In genomic region chr6:35031611-35032529, GRCh38 we compare ENCODE assay signal across 1 cellular context.
TF ChIP-seq lines count a peak whose summit lies in the region.

No MANE protein-coding gene starts in this region.

TF ChIP-seq in HepG2, 621 proteins besides CTCF, POLR2A, EP300 and RAD21 (continued from another document and continues in another):
- peak; percentile 65; the same call in 1 of the 2 replicates for TF ChIP-seq ZNF800 (CRISPR knock-in tag; IDR thresholded peaks at IDR 0.05)
- no peak for TF ChIP-seq GPBP1L1 (CRISPR knock-in tag; IDR thresholded peaks at IDR 0.05)
- no peak; the same call in 1 of the 2 replicates for TF ChIP-seq ZNF607 (CRISPR knock-in tag; IDR thresholded peaks at IDR 0.05; ENCODE audit: borderline replicate concordance)
- no peak for TF ChIP-seq MXI1 (IDR thresholded peaks at IDR 0.05; ENCODE audit: borderline replicate concordance, low read depth, low read length)
- TF ChIP-seq ZNF225 (CRISPR knock-in tag; IDR thresholded peaks at IDR 0.05): no peak
- no peak for TF ChIP-seq MTF1 (CRISPR knock-in tag; IDR thresholded peaks at IDR 0.05)
- no peak for TF ChIP-seq REST (IDR thresholded peaks at IDR 0.05; ENCODE audit: borderline replicate concordance in 1 of 2, low read depth in 1 of 2, low read length in 2 of 2)
- no peak for TF ChIP-seq GATA4 (IDR thresholded peaks at IDR 0.05; ENCODE audit: borderline replicate concordance, low read depth)
- TF ChIP-seq GFI1 (CRISPR knock-in tag; IDR thresholded peaks at IDR 0.05; ENCODE audit: borderline replicate concordance): no peak
- TF ChIP-seq HNRNPUL1 (IDR thresholded peaks at IDR 0.05; ENCODE audit: low read depth, low read length): no peak
- TF ChIP-seq ZFP1 (CRISPR knock-in tag; IDR thresholded peaks at IDR 0.05): no peak
- TF ChIP-seq ZNF549 (CRISPR knock-in tag; IDR thresholded peaks at IDR 0.05): no peak
- TF ChIP-seq KLF13 (CRISPR knock-in tag; IDR thresholded peaks at IDR 0.05): no peak
- no peak for TF ChIP-seq AGO1 (IDR thresholded peaks at IDR 0.05; ENCODE audit: low read depth, low read length, poor library complexity, severe bottlenecking)
- TF ChIP-seq FOXP1 (IDR thresholded peaks at IDR 0.05): no peak
- peak; percentile 32; the same call in 1 of the 2 replicates for TF ChIP-seq FOXP1 (CRISPR knock-in tag; IDR thresholded peaks at IDR 0.05)
- TF ChIP-seq MEF2D (CRISPR knock-in tag; IDR thresholded peaks at IDR 0.05): no peak
- TF ChIP-seq ZZZ3 (CRISPR knock-in tag; IDR thresholded peaks at IDR 0.05; ENCODE audit: borderline replicate concordance): no peak
- TF ChIP-seq SAFB2 (CRISPR knock-in tag; IDR thresholded peaks at IDR 0.05; ENCODE audit: borderline replicate concordance, low read depth): no peak
- TF ChIP-seq THAP11 (CRISPR knock-in tag; IDR thresholded peaks at IDR 0.05): no peak
- TF ChIP-seq SMYD3 (CRISPR knock-in tag; IDR thresholded peaks at IDR 0.05): no peak
- no peak for TF ChIP-seq BCL6 (CRISPR knock-in tag; IDR thresholded peaks at IDR 0.05)
- no peak for TF ChIP-seq TAF15 (IDR thresholded peaks at IDR 0.05; ENCODE audit: low read depth, low read length, poor library complexity, severe bottlenecking)
- TF ChIP-seq MATR3 (CRISPR knock-in tag; IDR thresholded peaks at IDR 0.05): no peak
- peak; percentile 93 for TF ChIP-seq HNF4A (CRISPR knock-in tag; IDR thresholded peaks at IDR 0.05)
- TF ChIP-seq BORCS8-MEF2B (CRISPR knock-in tag; IDR thresholded peaks at IDR 0.05): no peak
- TF ChIP-seq SIN3B (IDR thresholded peaks at IDR 0.05; ENCODE audit: low read length): no peak
- TF ChIP-seq SPEN (CRISPR knock-in tag; IDR thresholded peaks at IDR 0.05; ENCODE audit: low read depth): no peak
- no peak for TF ChIP-seq NFE2 (CRISPR knock-in tag; IDR thresholded peaks at IDR 0.05)
- peak; percentile 60; the same call in 1 of the 2 replicates for TF ChIP-seq ZNF543 (CRISPR knock-in tag; IDR thresholded peaks at IDR 0.05)
- TF ChIP-seq ZNF44 (CRISPR knock-in tag; IDR thresholded peaks at IDR 0.05): no peak
- no peak for TF ChIP-seq ZNF570 (CRISPR knock-in tag; IDR thresholded peaks at IDR 0.05; ENCODE audit: borderline replicate concordance)
- no peak for TF ChIP-seq PHF5A (CRISPR knock-in tag; IDR thresholded peaks at IDR 0.05; ENCODE audit: low read depth, unreplicated experiment)
- TF ChIP-seq WIZ (CRISPR knock-in tag; IDR thresholded peaks at IDR 0.05): no peak
- TF ChIP-seq NRL (CRISPR knock-in tag; IDR thresholded peaks at IDR 0.05; ENCODE audit: borderline replicate concordance): no peak
- peak; percentile 51; the same call in 1 of the 2 replicates for TF ChIP-seq ZNF772 (CRISPR knock-in tag; IDR thresholded peaks at IDR 0.05)
- TF ChIP-seq HMG20A (CRISPR knock-in tag; IDR thresholded peaks at IDR 0.05; ENCODE audit: borderline replicate concordance): 0 out of 2 replicates have a peak, but pooled peaks have one; percentile 24
- no peak for TF ChIP-seq SYNCRIP (IDR thresholded peaks at IDR 0.05; ENCODE audit: insufficient read depth, low read depth, low read length)
- TF ChIP-seq ZNF598 (CRISPR knock-in tag; IDR thresholded peaks at IDR 0.05; ENCODE audit: borderline replicate concordance): no peak
- no peak for TF ChIP-seq ZFP36L1 (CRISPR knock-in tag; IDR thresholded peaks at IDR 0.05)
- no peak for TF ChIP-seq E2F1 (CRISPR knock-in tag; IDR thresholded peaks at IDR 0.05)
- TF ChIP-seq ZNF281 (CRISPR knock-in tag; IDR thresholded peaks at IDR 0.05; ENCODE audit: borderline replicate concordance): no peak
- peak; percentile 17; the same call in 1 of the 2 replicates for TF ChIP-seq IKZF5 (CRISPR knock-in tag; IDR thresholded peaks at IDR 0.05)
- TF ChIP-seq BATF2 (CRISPR knock-in tag; IDR thresholded peaks at IDR 0.05): no peak
- no peak for TF ChIP-seq ZNF275 (CRISPR knock-in tag; IDR thresholded peaks at IDR 0.05; ENCODE audit: borderline replicate concordance)
- 0 out of 2 replicates have a peak, but pooled peaks have one; percentile 39 for TF ChIP-seq ZNF256 (CRISPR knock-in tag; conservative IDR thresholded peaks at IDR 0.05)
- TF ChIP-seq ZNF468 (CRISPR knock-in tag; IDR thresholded peaks at IDR 0.05): no peak
- no peak for TF ChIP-seq ZBTB8A (CRISPR knock-in tag; IDR thresholded peaks at IDR 0.05; ENCODE audit: borderline replicate concordance, low read depth)
- TF ChIP-seq CBX1 (IDR thresholded peaks at IDR 0.05; ENCODE audit: low read depth): no peak
- no peak for TF ChIP-seq DMAP1 (CRISPR knock-in tag; IDR thresholded peaks at IDR 0.05)
- TF ChIP-seq FOSL1 (CRISPR knock-in tag; IDR thresholded peaks at IDR 0.05; ENCODE audit: borderline replicate concordance): no peak
- TF ChIP-seq FOXM1 (CRISPR knock-in tag; IDR thresholded peaks at IDR 0.05): no peak
- no peak for TF ChIP-seq TFAP4 (IDR thresholded peaks at IDR 0.05; ENCODE audit: borderline replicate concordance, low read depth)
- no peak for TF ChIP-seq CENPX (CRISPR knock-in tag; IDR thresholded peaks at IDR 0.05)
- no peak for TF ChIP-seq FOXA1 (IDR thresholded peaks at IDR 0.05)
- no peak for TF ChIP-seq FOXA1 (CRISPR knock-in tag; IDR thresholded peaks at IDR 0.05)
- no peak for TF ChIP-seq ZFP91 (CRISPR knock-in tag; IDR thresholded peaks at IDR 0.05; ENCODE audit: borderline replicate concordance)
- no peak; a peak in 1 of 4 replicates for TF ChIP-seq NR2F1 (CRISPR knock-in tag; IDR thresholded peaks at IDR 0.05)
- no peak for TF ChIP-seq PRPF4 (IDR thresholded peaks at IDR 0.05; ENCODE audit: low read depth, low read length, poor library complexity, severe bottlenecking)
